In genomic region chr17:50630524-50631194, GRCh38 we compare ENCODE assay signal across 1 cellular context.
A peak's percentile ranks its signal among the peaks of the same experiment; 100 is the strongest.
TF ChIP-seq lines count a peak whose summit lies in the region.

No MANE protein-coding gene starts in this region.

TF ChIP-seq in HepG2, 621 proteins besides CTCF, POLR2A, EP300 and RAD21 (continued from another document and continues in another):
- no peak for TF ChIP-seq ARID2 (CRISPR knock-in tag; IDR thresholded peaks at IDR 0.05; ENCODE audit: borderline replicate concordance)
- no peak for TF ChIP-seq KLF6 (CRISPR knock-in tag; IDR thresholded peaks at IDR 0.05)
- TF ChIP-seq ZBTB21 (CRISPR knock-in tag; IDR thresholded peaks at IDR 0.05), result no peak
- no peak for TF ChIP-seq ZNF589 (CRISPR knock-in tag; conservative IDR thresholded peaks at IDR 0.05)
- TF ChIP-seq MXD4 (CRISPR knock-in tag; IDR thresholded peaks at IDR 0.05), result no peak
- TF ChIP-seq ZFAT (CRISPR knock-in tag; conservative IDR thresholded peaks at IDR 0.05), result no peak
- no peak for TF ChIP-seq ETS1 (CRISPR knock-in tag; IDR thresholded peaks at IDR 0.05)
- TF ChIP-seq ZNF615 (CRISPR knock-in tag; IDR thresholded peaks at IDR 0.05; ENCODE audit: borderline replicate concordance), result no peak
- TF ChIP-seq E2F5 (CRISPR knock-in tag; conservative IDR thresholded peaks at IDR 0.05), result no peak
- TF ChIP-seq PLSCR1 (CRISPR knock-in tag; IDR thresholded peaks at IDR 0.05; ENCODE audit: borderline replicate concordance), result no peak
- TF ChIP-seq ZBTB2 (CRISPR knock-in tag; IDR thresholded peaks at IDR 0.05; ENCODE audit: low read depth), result no peak
- TF ChIP-seq ZHX1 (CRISPR knock-in tag; IDR thresholded peaks at IDR 0.05; ENCODE audit: low read depth), result no peak
- no peak for TF ChIP-seq SP4 (CRISPR knock-in tag; IDR thresholded peaks at IDR 0.05)
- TF ChIP-seq PREB (CRISPR knock-in tag; IDR thresholded peaks at IDR 0.05), result no peak
- TF ChIP-seq ZSCAN29 (CRISPR knock-in tag; conservative IDR thresholded peaks at IDR 0.05), result 0 out of 2 replicates have a peak, but pooled peaks have one; percentile 16
- TF ChIP-seq FIP1L1 (IDR thresholded peaks at IDR 0.05; ENCODE audit: borderline replicate concordance, insufficient read depth, low read depth, low read length), result no peak
- TF ChIP-seq RXRB (CRISPR knock-in tag; IDR thresholded peaks at IDR 0.05; ENCODE audit: borderline replicate concordance), result peak; percentile 66; the same call in 1 of the 2 replicates
- TF ChIP-seq ZBTB8A (CRISPR knock-in tag; IDR thresholded peaks at IDR 0.05; ENCODE audit: borderline replicate concordance, low read depth), result no peak
- TF ChIP-seq BCL3 (CRISPR knock-in tag; IDR thresholded peaks at IDR 0.05), result no peak
- TF ChIP-seq MXD3 (CRISPR knock-in tag; IDR thresholded peaks at IDR 0.05), result no peak
- no peak for TF ChIP-seq ZNF280B (CRISPR knock-in tag; IDR thresholded peaks at IDR 0.05; ENCODE audit: borderline replicate concordance)
- peak; percentile 87; the same call in 1 of the 2 replicates for TF ChIP-seq TFAP4 (IDR thresholded peaks at IDR 0.05; ENCODE audit: borderline replicate concordance, low read depth)
- TF ChIP-seq PHF8 (CRISPR knock-in tag; IDR thresholded peaks at IDR 0.05), result 0 out of 2 replicates have a peak, but pooled peaks have one; percentile 25
- TF ChIP-seq SMAD1 (CRISPR knock-in tag; IDR thresholded peaks at IDR 0.05; ENCODE audit: borderline replicate concordance, low read depth), result 0 out of 2 replicates have a peak, but pooled peaks have one; percentile 52
- peak; percentile 71; the same call in 1 of the 2 replicates for TF ChIP-seq ZNF614 (CRISPR knock-in tag; IDR thresholded peaks at IDR 0.05; ENCODE audit: borderline replicate concordance)
- TF ChIP-seq ZNF577 (CRISPR knock-in tag; IDR thresholded peaks at IDR 0.05; ENCODE audit: borderline replicate concordance, low read depth), result no peak
- no peak for TF ChIP-seq NCOA5 (CRISPR knock-in tag; IDR thresholded peaks at IDR 0.05)
- no peak for TF ChIP-seq ZHX2 (IDR thresholded peaks at IDR 0.05; ENCODE audit: low read depth)
- no peak for TF ChIP-seq ZHX2 (CRISPR knock-in tag; IDR thresholded peaks at IDR 0.05; ENCODE audit: borderline replicate concordance)
- no peak for TF ChIP-seq AHR (CRISPR knock-in tag; IDR thresholded peaks at IDR 0.05)
- no peak for TF ChIP-seq ZNF329 (CRISPR knock-in tag; IDR thresholded peaks at IDR 0.05; ENCODE audit: low read depth)
- no peak for TF ChIP-seq SNAI1 (CRISPR knock-in tag; IDR thresholded peaks at IDR 0.05; ENCODE audit: borderline replicate concordance)
- TF ChIP-seq ZFP90 (CRISPR knock-in tag; IDR thresholded peaks at IDR 0.05; ENCODE audit: borderline replicate concordance), result no peak
- 0 out of 2 replicates have a peak, but pooled peaks have one; percentile 26 for TF ChIP-seq HMG20B (CRISPR knock-in tag; conservative IDR thresholded peaks at IDR 0.05)
- TF ChIP-seq CBX5 (CRISPR knock-in tag; IDR thresholded peaks at IDR 0.05; ENCODE audit: borderline replicate concordance), result peak; percentile 94
- TF ChIP-seq ZMYM2 (CRISPR knock-in tag; IDR thresholded peaks at IDR 0.05), result no peak
- TF ChIP-seq ZBTB20 (CRISPR knock-in tag; IDR thresholded peaks at IDR 0.05; ENCODE audit: borderline replicate concordance, low read depth), result no peak
- no peak for TF ChIP-seq GLMP (CRISPR knock-in tag; IDR thresholded peaks at IDR 0.05; ENCODE audit: borderline replicate concordance)
- TF ChIP-seq NBN (conservative IDR thresholded peaks at IDR 0.05), result no peak
- peak; percentile 73; the same call in 1 of the 2 replicates for TF ChIP-seq ZBTB7B (CRISPR knock-in tag; IDR thresholded peaks at IDR 0.05)
- TF ChIP-seq FOXO1 (CRISPR knock-in tag; IDR thresholded peaks at IDR 0.05), result peak; percentile 58; the same call in 1 of the 2 replicates
- TF ChIP-seq ZNF235 (CRISPR knock-in tag; IDR thresholded peaks at IDR 0.05; ENCODE audit: borderline replicate concordance), result no peak
- TF ChIP-seq JUND (CRISPR knock-in tag; IDR thresholded peaks at IDR 0.05), result no peak
